Comparison of ENCODE assay signal across 8 cellular contexts in genomic region chr6:27667651-27668441, GRCh38.
DNase-seq lines count a peak whose midpoint lies in the region; ATAC-seq and TF ChIP-seq lines count a peak whose summit lies in the region.

No MANE protein-coding gene starts in this region.

- no peak overlapping the region for H3K9ac ChIP-seq in smooth muscle cell (ENCODE audit: low read depth)

- H3K4me3 ChIP-seq in PC-9: peak overlapping the region; percentile 85
- H3K4me3 ChIP-seq in smooth muscle cell: peak overlapping the region; percentile 51

- H4K20me1 ChIP-seq in PC-9 (ENCODE audit: insufficient read depth) (no peaks in the 10 kb centered on the region), smooth muscle cell (ENCODE audit: low read depth) (no peaks in the 10 kb centered on the region)

- no peak overlapping the region for H3K27ac ChIP-seq in PC-9
- no peak overlapping the region for H3K27ac ChIP-seq in smooth muscle cell (ENCODE audit: low read depth)

- H2AFZ ChIP-seq in PC-9 (peak overlapping the region; percentile 79), smooth muscle cell (ENCODE audit: low read depth) (peak overlapping the region; percentile 88)

- peak overlapping the region; percentile 69 for H3K4me3 Mint-ChIP-seq in activated T-cell treated with anti-CD3 and anti-CD28 coated beads, Interleukin-2, amount 50 U/mL, for 24 hours
- no peak overlapping the region for H3K4me3 Mint-ChIP-seq in activated T-cell treated with anti-CD3 and anti-CD28 coated beads, Interleukin-2, amount 50 U/mL, for 4 hours
- peak overlapping the region; percentile 90 for H3K4me3 Mint-ChIP-seq in endothelial cell (ENCODE audit: unreplicated experiment)

- no peaks in the 10 kb centered on the region for H3K9me2 ChIP-seq in PC-9 (ENCODE audit: insufficient read depth)

- H3K27ac Mint-ChIP-seq in activated T-cell treated with anti-CD3 and anti-CD28 coated beads, Interleukin-2, amount 50 U/mL, for 24 hours: peak overlapping the region; percentile 91
- H3K27ac Mint-ChIP-seq in endothelial cell (ENCODE audit: unreplicated experiment): no peak overlapping the region

- H3F3A ChIP-seq in PC-9 (ENCODE audit: insufficient read depth, low read depth) (peaks cover 45% of the 10 kb centered on the region), smooth muscle cell (ENCODE audit: low read depth) (peaks cover 25% of the 10 kb centered on the region)

- H3K4me1 Mint-ChIP-seq in activated T-cell treated with anti-CD3 and anti-CD28 coated beads, Interleukin-2, amount 50 U/mL, for 24 hours (ENCODE audit: low read depth): peaks cover 46% of the 10 kb centered on the region
- peaks cover 14% of the 10 kb centered on the region for H3K4me1 Mint-ChIP-seq in activated T-cell treated with anti-CD3 and anti-CD28 coated beads, Interleukin-2, amount 50 U/mL, for 4 hours (ENCODE audit: low read depth)
- H3K4me1 Mint-ChIP-seq in endothelial cell (ENCODE audit: unreplicated experiment): peaks cover 20% of the 10 kb centered on the region

- H3K36me3 ChIP-seq in PC-9 (ENCODE audit: low read depth): no peaks in the 10 kb centered on the region
- no peaks in the 10 kb centered on the region for H3K36me3 ChIP-seq in smooth muscle cell (ENCODE audit: low read depth)

- H3K36me3 Mint-ChIP-seq in activated T-cell treated with anti-CD3 and anti-CD28 coated beads, Interleukin-2, amount 50 U/mL, for 24 hours (ENCODE audit: low read depth): no peaks in the 10 kb centered on the region
- peaks cover 2% of the 10 kb centered on the region for H3K36me3 Mint-ChIP-seq in activated T-cell treated with anti-CD3 and anti-CD28 coated beads, Interleukin-2, amount 50 U/mL, for 4 hours (ENCODE audit: insufficient read depth)
- H3K36me3 Mint-ChIP-seq in endothelial cell (ENCODE audit: low read depth, unreplicated experiment): no peaks in the 10 kb centered on the region

- H3K79me2 ChIP-seq in PC-9 (ENCODE audit: low read depth): no peaks in the 10 kb centered on the region
- no peaks in the 10 kb centered on the region for H3K79me2 ChIP-seq in smooth muscle cell (ENCODE audit: low read depth)

- H3K4me2 ChIP-seq in PC-9 (peak overlapping the region; percentile 85), smooth muscle cell (peak overlapping the region; percentile 85)

- H3K27me3 ChIP-seq in PC-9 (ENCODE audit: insufficient read depth, low read depth): no peaks in the 10 kb centered on the region
- no peaks in the 10 kb centered on the region for H3K27me3 ChIP-seq in smooth muscle cell (ENCODE audit: low read depth)

- no peak for DNase-seq in activated T-cell treated with anti-CD3 and anti-CD28 coated beads, Interleukin-2, amount 50 U/mL, for 24 hours
- no peak for DNase-seq in activated T-cell treated with anti-CD3 and anti-CD28 coated beads, Interleukin-2, amount 50 U/mL, for 4 hours
- DNase-seq in PC-9: peak in 1 of 2 experiments; percentile 25
- no peak for DNase-seq in endothelial cell (ENCODE audit: low spot score)
- DNase-seq in smooth muscle cell (lab: John Stamatoyannopoulos, UW; ENCODE audit: unreplicated experiment): no peak
- DNase-seq in NK-92 treated with Interleukin-12 subunit alpha and Interleukin-12 subunit beta, amount 100 ng/mL, for 24 hours (lab: John Stamatoyannopoulos, UW): no peak

- ATAC-seq in activated T-cell treated with anti-CD3 and anti-CD28 coated beads, Interleukin-2, amount 50 U/mL, for 4 hours: no peak
- ATAC-seq in HG03025 (IDR thresholded peaks at IDR 0.05; ENCODE audit: low FRiP score, unreplicated experiment): no peak
- ATAC-seq in HG03354 (IDR thresholded peaks at IDR 0.05; ENCODE audit: poor library complexity, severe bottlenecking, unreplicated experiment): no peak

- H3K9me3 Mint-ChIP-seq in activated T-cell treated with anti-CD3 and anti-CD28 coated beads, Interleukin-2, amount 50 U/mL, for 24 hours: no peaks in the 10 kb centered on the region
- H3K9me3 Mint-ChIP-seq in activated T-cell treated with anti-CD3 and anti-CD28 coated beads, Interleukin-2, amount 50 U/mL, for 4 hours: peaks cover 12% of the 10 kb centered on the region
- no peaks in the 10 kb centered on the region for H3K9me3 Mint-ChIP-seq in endothelial cell (ENCODE audit: unreplicated experiment)

- H3K9me3 ChIP-seq in PC-9 (ENCODE audit: insufficient read depth, low read depth) (no peaks in the 10 kb centered on the region), smooth muscle cell (replicated peaks; ENCODE audit: low read depth) (no peaks in the 10 kb centered on the region)

- TF ChIP-seq CTCF in PC-9 (conservative IDR thresholded peaks at IDR 0.05) (no peak), endothelial cell (IDR thresholded peaks at IDR 0.05; ENCODE audit: unreplicated experiment) (no peak), smooth muscle cell (IDR thresholded peaks at IDR 0.05; ENCODE audit: borderline replicate concordance, insufficient read depth, poor library complexity, severe bottlenecking) (no peak)

- BruUV-seq in PC-9 (replicated peaks; lab: Mats Ljungman, UMichigan): no TSS peak

- peaks cover 91% of the 10 kb centered on the region for H3K27me3 Mint-ChIP-seq in activated T-cell treated with anti-CD3 and anti-CD28 coated beads, Interleukin-2, amount 50 U/mL, for 24 hours
- peaks cover 80% of the 10 kb centered on the region for H3K27me3 Mint-ChIP-seq in activated T-cell treated with anti-CD3 and anti-CD28 coated beads, Interleukin-2, amount 50 U/mL, for 4 hours (ENCODE audit: low read depth)
- H3K27me3 Mint-ChIP-seq in endothelial cell (ENCODE audit: unreplicated experiment): peaks cover 19% of the 10 kb centered on the region

- POLR2A ChIA-PET in PC-9 (lab: Charles Lee; ENCODE audit: unreplicated experiment): no interaction called here

- peaks cover 40% of the 10 kb centered on the region for H3K4me1 ChIP-seq in PC-9 (replicated peaks; ENCODE audit: insufficient read depth)
- peaks cover 9% of the 10 kb centered on the region for H3K4me1 ChIP-seq in smooth muscle cell (ENCODE audit: low read depth)

- 1% methylated on average over 22 of the region's 22 CpGs for WGBS in smooth muscle cell (ENCODE audit: low lambda C conversion rate)

- intact Hi-C loops in PC-9 (cut with micrococcal nuclease; ENCODE audit: unreplicated experiment): loop anchor here (2.0 to 5.0 kb wide), 3 partner anchors 36 to 437 kb away; no protein-coding TSS in a partner anchor

- CTCF ChIA-PET in PC-9 (lab: Charles Lee): no interaction called here
